Comparison of ENCODE assay signal across 13 cellular contexts in genomic region chr10:77357611-77358010, GRCh38.
DNase-seq lines count a peak whose midpoint lies in the region; ATAC-seq, FAIRE-seq and TF ChIP-seq lines count a peak whose summit lies in the region.
"Had no signal": no experiment of that assay in that cellular context is flagged by ENCODE, and none has a peak within 500 bp of the region (broad histone marks: within the 10 kb centered on the region; RNA-seq: fewer than 3 reads in every experiment).

No MANE protein-coding gene starts in this region.

- peak overlapping the region; percentile 95 for H3K27ac ChIP-seq in ACC112 (ENCODE audit: low read depth, low read length)
- H3K27ac ChIP-seq in brain microvascular endothelial cell: peak overlapping the region; percentile 87
- H3K27ac ChIP-seq in small intestine (ENCODE audit: low read depth in 1 of 2, low read length in 1 of 2): no peak overlapping the region
- no peak overlapping the region for H3K27ac ChIP-seq in psoas muscle
- H3K27ac ChIP-seq: thoracic aorta had no signal

- H3K27me3 ChIP-seq in ACC112 (ENCODE audit: insufficient read depth, low read length): no peaks in the 10 kb centered on the region
- H3K27me3 ChIP-seq in brain microvascular endothelial cell (replicated peaks): no peaks in the 10 kb centered on the region
- H3K27me3 ChIP-seq in small intestine (ENCODE audit: control insufficient read depth in 2 of 2, insufficient read depth in 2 of 2, low read length in 2 of 2): no peaks in the 10 kb centered on the region
- no peaks in the 10 kb centered on the region for H3K27me3 ChIP-seq in psoas muscle (ENCODE audit: insufficient read depth in 3 of 3, low read length in 2 of 3)

- H3K27ac Mint-ChIP-seq in HFFc6: peak overlapping the region; percentile 99
- H3K27ac Mint-ChIP-seq: activated CD8-positive, alpha-beta memory T cell treated with anti-CD3 and anti-CD28 coated beads, Interleukin-2, amount 10 ng/mL, durations not matched to agents 7 days and 5 days; activated naive CD8-positive, alpha-beta T cell treated with anti-CD3 and anti-CD28 coated beads, Interleukin-2, amount 50 U/mL, for 24 hours; endodermal cell had no signal

- H3K36me3 Mint-ChIP-seq in HFFc6 (ENCODE audit: low read depth): peaks cover 13% of the 10 kb centered on the region
- H3K36me3 Mint-ChIP-seq: activated CD8-positive, alpha-beta memory T cell treated with anti-CD3 and anti-CD28 coated beads, Interleukin-2, amount 10 ng/mL, durations not matched to agents 7 days and 5 days had no signal

- 81 to 85% (median 82%) methylated on average over 2 of the region's 2 CpGs for WGBS in small intestine, 3 donors
- 92 to 100% (median 97%) methylated on average over 2 of the region's 2 CpGs for WGBS in psoas muscle, 3 donors

- in situ Hi-C loops in brain microvascular endothelial cell (cut with HindIII; ENCODE audit: low pct_ligation_motif_present, low sequenced_read_pairs): no loop called here

- no peaks in the 10 kb centered on the region for H3K9me3 ChIP-seq in small intestine (ENCODE audit: control insufficient read depth, low read depth)
- no peaks in the 10 kb centered on the region for H3K9me3 ChIP-seq in psoas muscle
- H3K9me3 ChIP-seq: thoracic aorta had no signal

- H3K36me3 ChIP-seq in ACC112 (ENCODE audit: insufficient read depth, low read length) (no peaks in the 10 kb centered on the region), brain microvascular endothelial cell (replicated peaks) (no peaks in the 10 kb centered on the region), small intestine (ENCODE audit: control insufficient read depth in 2 of 2, insufficient read depth in 2 of 2, low read length in 2 of 2) (no peaks in the 10 kb centered on the region), psoas muscle (ENCODE audit: insufficient read depth in 1 of 2, low read depth in 1 of 2) (no peaks in the 10 kb centered on the region)
- H3K36me3 ChIP-seq: thoracic aorta had no signal

- H3K4me3 Mint-ChIP-seq in HFFc6: peak overlapping the region; percentile 25
- H3K4me3 Mint-ChIP-seq: activated CD8-positive, alpha-beta memory T cell treated with anti-CD3 and anti-CD28 coated beads, Interleukin-2, amount 10 ng/mL, durations not matched to agents 7 days and 5 days; activated naive CD8-positive, alpha-beta T cell treated with anti-CD3 and anti-CD28 coated beads, Interleukin-2, amount 50 U/mL, for 24 hours; endodermal cell had no signal

- no peak for TF ChIP-seq CTCF in HFFc6 (IDR thresholded peaks at IDR 0.05)
- TF ChIP-seq CTCF in brain microvascular endothelial cell (IDR thresholded peaks at IDR 0.05; ENCODE audit: low read depth, low read length, missing control alignments): no peak
- no peak for TF ChIP-seq CTCF in psoas muscle (IDR thresholded peaks at IDR 0.05)

- no peak for FAIRE-seq in small intestine (lab: Jason Lieb, UNC)
- FAIRE-seq: G401.6 had no signal

- no peak for ATAC-seq in psoas muscle
- ATAC-seq: activated CD8-positive, alpha-beta memory T cell treated with anti-CD3 and anti-CD28 coated beads, Interleukin-2, amount 10 ng/mL, durations not matched to agents 7 days and 5 days; activated naive CD8-positive, alpha-beta T cell treated with anti-CD3 and anti-CD28 coated beads, Interleukin-2, amount 50 U/mL, for 24 hours had no signal

- no peaks in the 10 kb centered on the region for H3K79me2 ChIP-seq in ACC112 (ENCODE audit: control insufficient read depth, insufficient read depth, low read length, unreplicated experiment)

- H3K4me3 ChIP-seq in ACC112 (ENCODE audit: low read depth, low read length) (peak overlapping the region; percentile 20; the same call in 1 of the 2 replicates), brain microvascular endothelial cell (ENCODE audit: low read depth, low read length) (no peak overlapping the region), small intestine (ENCODE audit: low read depth in 1 of 2, low read length in 2 of 2) (no peak overlapping the region), psoas muscle (no peak overlapping the region)
- H3K4me3 ChIP-seq: thoracic aorta had no signal

- DNase-seq in HFFc6 (peak; percentile 75), brain microvascular endothelial cell (no peak), kidney tubule cell (ENCODE audit: low spot score) (peak; percentile 61), small intestine (no peak), psoas muscle (no peak), NCI-H1417 (lab: John Stamatoyannopoulos, UW) (no peak)
- no peak for DNase-seq in stimulated activated naive CD4-positive, alpha-beta T cell treated with Interleukin-2 at 50 U/mL for 16 hours (lab: John Stamatoyannopoulos, UW)
- DNase-seq: activated CD8-positive, alpha-beta memory T cell treated with anti-CD3 and anti-CD28 coated beads, Interleukin-2, amount 10 ng/mL, durations not matched to agents 7 days and 5 days; activated naive CD8-positive, alpha-beta T cell treated with anti-CD3 and anti-CD28 coated beads, Interleukin-2, amount 50 U/mL, for 24 hours; endodermal cell had no signal

- H2AFZ ChIP-seq in ACC112 (ENCODE audit: low read length, unreplicated experiment): peak overlapping the region; percentile 58

- H3K4me1 Mint-ChIP-seq in HFFc6 (ENCODE audit: low read depth): peaks cover 92% of the 10 kb centered on the region
- H3K4me1 Mint-ChIP-seq: activated CD8-positive, alpha-beta memory T cell treated with anti-CD3 and anti-CD28 coated beads, Interleukin-2, amount 10 ng/mL, durations not matched to agents 7 days and 5 days; activated naive CD8-positive, alpha-beta T cell treated with anti-CD3 and anti-CD28 coated beads, Interleukin-2, amount 50 U/mL, for 24 hours had no signal

- intact Hi-C loops in psoas muscle (cut with DNase I): no loop called here

- peaks cover 35% of the 10 kb centered on the region for H3K4me1 ChIP-seq in ACC112 (ENCODE audit: control insufficient read depth, insufficient read depth, low read length, unreplicated experiment)
- no peaks in the 10 kb centered on the region for H3K4me1 ChIP-seq in small intestine (ENCODE audit: control insufficient read depth in 2 of 2, insufficient read depth in 1 of 2, low read depth in 1 of 2, low read length in 1 of 2)
- no peaks in the 10 kb centered on the region for H3K4me1 ChIP-seq in psoas muscle

- no peaks in the 10 kb centered on the region for H3K9me3 Mint-ChIP-seq in HFFc6
- H3K9me3 Mint-ChIP-seq: endodermal cell had no signal

- peaks cover 7% of the 10 kb centered on the region; the same call in 1 of the 2 replicates for H3K27me3 Mint-ChIP-seq in HFFc6 (ENCODE audit: insufficient read depth)
- H3K27me3 Mint-ChIP-seq: activated CD8-positive, alpha-beta memory T cell treated with anti-CD3 and anti-CD28 coated beads, Interleukin-2, amount 10 ng/mL, durations not matched to agents 7 days and 5 days had no signal

Comparison
In these comparisons a context has a peak if more than half of its experiments do, and no peak if none do; other contexts are left out.
1. H3K27ac ChIP-seq: peak in ACC112 (single experiment) and brain microvascular endothelial cell (single experiment); none in small intestine (0 of 2) and psoas muscle (single experiment).
2. DNase-seq: peak in HFFc6 (single experiment) and kidney tubule cell (single experiment); none in brain microvascular endothelial cell (single experiment), small intestine (single experiment), psoas muscle (0 of 2), stimulated activated naive CD4-positive, alpha-beta T cell treated with Interleukin-2 at 50 U/mL for 16 hours (single experiment) and NCI-H1417 (0 of 3).